In the genomic region with DNA sequence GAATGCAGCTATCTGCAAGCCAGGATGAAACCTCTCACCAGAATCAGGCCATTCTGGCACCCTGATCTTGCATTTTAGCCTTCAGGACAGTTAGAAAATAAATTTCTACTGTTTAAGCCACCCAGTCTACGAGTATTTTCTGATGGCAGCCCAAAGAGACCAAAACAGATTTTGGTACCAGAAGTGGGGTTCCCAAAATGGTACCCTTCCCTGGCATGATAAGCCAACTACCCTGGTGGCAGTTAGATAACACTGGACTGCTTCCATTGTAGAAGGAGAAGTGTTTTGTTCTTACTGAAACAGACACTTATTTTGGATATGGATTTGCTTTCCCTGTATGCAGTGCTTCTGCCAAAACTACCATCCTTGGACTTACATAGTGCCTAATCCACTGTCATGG, we compare ENCODE assay signal across 23 cellular contexts.
"Had no signal": no experiment of that assay in that cellular context is flagged by ENCODE, and none has a peak within 500 bp of the region (broad histone marks: within the 10 kb centered on the region; RNA-seq: fewer than 3 reads in every experiment).

No MANE protein-coding gene starts in this region.

- H3K4me3 ChIP-seq: SJSA1, SK-N-MC had no signal

- DNase-seq: IMR-90, Kasumi-1, MV-4-11, NCI-H1092, NCI-H1105 treated with DMSO at 0.1 percent for 48 hours, NCI-H1417 treated with DMSO at 0.1 percent for 48 hours, NCI-H187, NCI-H2029, NCI-H2081 treated with DMSO at 0.1 percent for 48 hours, NCI-H2171, NCI-H226, NCI-H446, NCI-H510A, NCI-H524 treated with DMSO at 0.1 percent for 48 hours, NCI-H774, Right ventricle myocardium superior, RPMI8226, SIG-M5 had no signal

- FAIRE-seq: HepG2, RCC 7860 had no signal

- H3K27me3 ChIP-seq: SJSA1 had no signal

- H3K27ac ChIP-seq: KMS-11, SJSA1, SK-N-MC had no signal

- H3K4me1 ChIP-seq: SJSA1 had no signal

- ATAC-seq: HepG2 had no signal

- H3K36me3 ChIP-seq: SJSA1 had no signal
